Comparison of ENCODE assay signal across 14 cellular contexts in genomic region chr11:65776710-65777141, GRCh38. TPM values are rescaled to one million over a fixed set of nuclear protein-coding genes. Genes with fewer than 3 reads are reported as not detected.
DNase-seq lines count a peak whose midpoint lies in the region; ATAC-seq and TF ChIP-seq lines count a peak whose summit lies in the region.
"Had no signal": no experiment of that assay in that cellular context is flagged by ENCODE, and none has a peak within 500 bp of the region (broad histone marks: within the 10 kb centered on the region; RNA-seq: fewer than 3 reads in every experiment).

No MANE protein-coding gene starts in this region.

- no peaks in the 10 kb centered on the region for H3K27me3 Mint-ChIP-seq in activated T-helper 17 cell treated with anti-CD3 and anti-CD28 coated beads, Interleukin-2, amount 50 U/mL, for 72 hours

- ATAC-seq in activated T-helper 17 cell treated with anti-CD3 and anti-CD28 coated beads, Interleukin-2, amount 50 U/mL, for 72 hours (replicated peaks): no peak
- ATAC-seq in stimulated activated effector memory CD8-positive, alpha-beta T cell treated with anti-CD3 and anti-CD28 coated beads, Interleukin-12 subunit alpha, Interleukin-12 subunit beta, amount 100 ng/mL, for 72 hours: no peak
- no peak for ATAC-seq in HG02763 (IDR thresholded peaks at IDR 0.05; ENCODE audit: unreplicated experiment)
- ATAC-seq in GM18873 (IDR thresholded peaks at IDR 0.05; ENCODE audit: low FRiP score, unreplicated experiment): no peak
- ATAC-seq: mucosa of descending colon had no signal

- no peak for TF ChIP-seq POLR2A in lower leg skin (IDR thresholded peaks at IDR 0.05)

- H3K4me3 ChIP-seq in HL-60 (replicated peaks; ENCODE audit: insufficient read depth, low read length): no peak overlapping the region
- no peak overlapping the region for H3K4me3 ChIP-seq in lower leg skin (ENCODE audit: low read depth, poor library complexity, severe bottlenecking)
- H3K4me3 ChIP-seq: mucosa of descending colon, SJSA1 had no signal

- peak overlapping the region; percentile 79 for H3K27ac Mint-ChIP-seq in activated T-helper 17 cell treated with anti-CD3 and anti-CD28 coated beads, Interleukin-2, amount 50 U/mL, for 72 hours
- peak overlapping the region; percentile 54 for H3K27ac Mint-ChIP-seq in stimulated activated effector memory CD8-positive, alpha-beta T cell treated with anti-CD3 and anti-CD28 coated beads, Interleukin-12 subunit alpha, Interleukin-12 subunit beta, amount 100 ng/mL, for 72 hours

- H3K27ac ChIP-seq in HL-60 (replicated peaks): peak overlapping the region; percentile 97
- H3K27ac ChIP-seq: C4-2B, SJSA1 had no signal

- H3K36me3 Mint-ChIP-seq in activated T-helper 17 cell treated with anti-CD3 and anti-CD28 coated beads, Interleukin-2, amount 50 U/mL, for 72 hours (ENCODE audit: low read depth): peaks cover 22% of the 10 kb centered on the region
- peaks cover 21% of the 10 kb centered on the region for H3K36me3 Mint-ChIP-seq in stimulated activated effector memory CD8-positive, alpha-beta T cell treated with anti-CD3 and anti-CD28 coated beads, Interleukin-12 subunit alpha, Interleukin-12 subunit beta, amount 100 ng/mL, for 72 hours

- TF ChIP-seq CTCF in HL-60 (IDR thresholded peaks at IDR 0.05; ENCODE audit: insufficient read depth, low read length): no peak
- TF ChIP-seq CTCF in lower leg skin (IDR thresholded peaks at IDR 0.05): no peak

- WGBS in lower leg skin, 2 donors: 77% methylated on average over 8 of the region's 8 CpGs

- DNase-seq in HL-60 (ENCODE audit: low read depth in 1 of 2, low spot score in 1 of 2): no peak
- DNase-seq in lower leg skin (ENCODE audit: low spot score in 2 of 2): peak; percentile 12 to 54
- peak in 1 of 2 donors; percentile 47 for DNase-seq in stimulated activated effector memory CD8-positive, alpha-beta T cell treated with anti-CD3 and anti-CD28 coated beads, Interleukin-12 subunit alpha, Interleukin-12 subunit beta, amount 100 ng/mL, for 72 hours (ENCODE audit: low spot score in 2 of 2)
- DNase-seq in OCI-M2 (lab: John Stamatoyannopoulos, UW; ENCODE audit: unreplicated experiment): no peak
- DNase-seq: amniotic stem cell, DMS79 treated with DMSO at 0.1 percent for 48 hours, mucosa of descending colon, NCI-H146, NCI-H446 treated with DMSO at 0.1 percent for 48 hours had no signal

- intact Hi-C loops in lower leg skin (cut with DNase I; ENCODE audit: low total_unique reads): loop anchor here (10.0 kb wide), 2 partner anchors 48 to 62 kb away; partner anchors contain the start of gene KAT5

- peaks cover 4% of the 10 kb centered on the region for H3K4me1 Mint-ChIP-seq in activated T-helper 17 cell treated with anti-CD3 and anti-CD28 coated beads, Interleukin-2, amount 50 U/mL, for 72 hours
- peaks cover 43% of the 10 kb centered on the region for H3K4me1 Mint-ChIP-seq in stimulated activated effector memory CD8-positive, alpha-beta T cell treated with anti-CD3 and anti-CD28 coated beads, Interleukin-12 subunit alpha, Interleukin-12 subunit beta, amount 100 ng/mL, for 72 hours

- H3K9me3 Mint-ChIP-seq in activated T-helper 17 cell treated with anti-CD3 and anti-CD28 coated beads, Interleukin-2, amount 50 U/mL, for 72 hours: no peaks in the 10 kb centered on the region
- no peaks in the 10 kb centered on the region for H3K9me3 Mint-ChIP-seq in stimulated activated effector memory CD8-positive, alpha-beta T cell treated with anti-CD3 and anti-CD28 coated beads, Interleukin-12 subunit alpha, Interleukin-12 subunit beta, amount 100 ng/mL, for 72 hours

- peak overlapping the region; percentile 21 for H3K4me3 Mint-ChIP-seq in activated T-helper 17 cell treated with anti-CD3 and anti-CD28 coated beads, Interleukin-2, amount 50 U/mL, for 72 hours
- no peak overlapping the region for H3K4me3 Mint-ChIP-seq in stimulated activated effector memory CD8-positive, alpha-beta T cell treated with anti-CD3 and anti-CD28 coated beads, Interleukin-12 subunit alpha, Interleukin-12 subunit beta, amount 100 ng/mL, for 72 hours

- no peaks in the 10 kb centered on the region for H3K27me3 ChIP-seq in HL-60 (ENCODE audit: insufficient read depth, poor library complexity, severe bottlenecking)
- H3K27me3 ChIP-seq: SJSA1 had no signal

RNA-seq across cellular contexts. Expression of gene AP5B1, which starts 4.0 kb away (rescaled TPM):
- total RNA-seq in activated T-helper 17 cell treated with anti-CD3 and anti-CD28 coated beads, Interleukin-2, amount 50 U/mL, for 72 hours: 10 to 100 TPM; 17.2 to 21.9 TPM
- 10 to 100 TPM; 32.2 to 44.3 (median 39.7) TPM for total RNA-seq in lower leg skin

RNA-seq across cellular contexts. Expression of gene OVOL1, which starts 10.1 kb away (rescaled TPM):
- total RNA-seq in activated T-helper 17 cell treated with anti-CD3 and anti-CD28 coated beads, Interleukin-2, amount 50 U/mL, for 72 hours: under 1 TPM in 1 of 2 donors, not detected in 1; 0.98 TPM
- total RNA-seq in lower leg skin: 100 to 1,000 TPM in 2 of 4 donors, 10 to 100 TPM in 2; 74.8 to 159 (median 105) TPM
- total RNA-seq: SJSA1 had no signal

RNA-seq across cellular contexts. Expression of gene RNASEH2C, which starts 56.1 kb away (rescaled TPM):
- total RNA-seq in activated T-helper 17 cell treated with anti-CD3 and anti-CD28 coated beads, Interleukin-2, amount 50 U/mL, for 72 hours: 10 to 100 TPM; 57.4 to 92.9 TPM
- total RNA-seq in lower leg skin: 10 to 100 TPM; 29.7 to 73.7 (median 57.4) TPM

RNA-seq across cellular contexts. Expression of gene SNX32, which starts 57.0 kb away (rescaled TPM):
- 1 to 10 TPM; 1.6 to 6.6 TPM for total RNA-seq in activated T-helper 17 cell treated with anti-CD3 and anti-CD28 coated beads, Interleukin-2, amount 50 U/mL, for 72 hours
- under 1 TPM; 0.21 to 0.99 (median 0.67) TPM for total RNA-seq in lower leg skin

Comparison
In these comparisons a context has a peak if more than half of its experiments do, and no peak if none do; other contexts are left out.
1. DNase-seq: peak in lower leg skin (2 of 2); none in HL-60 (0 of 2) and OCI-M2 (single experiment).
2. RNA of gene OVOL1, which starts 10.1 kb away (total RNA-seq): 74.8 to 159 TPM in lower leg skin; 0.98 TPM in activated T-helper 17 cell treated with anti-CD3 and anti-CD28 coated beads, Interleukin-2, amount 50 U/mL, for 72 hours; every median in the first group is over 10 times any median in the second.